In genomic region chr5:163259495-163259894, GRCh38 we compare ENCODE assay signal across 1 cellular context.
TF ChIP-seq lines count a peak whose summit lies in the region.

No MANE protein-coding gene starts in this region.

TF ChIP-seq in GM23338, 12 proteins besides CTCF, POLR2A, EP300 and RAD21 (continued from another document):
- TF ChIP-seq ZNF462 (CRISPR knock-in tag; IDR thresholded peaks at IDR 0.05) (no peak), ETS1 (IDR thresholded peaks at IDR 0.05) (no peak), EZH2phosphoT487 (IDR thresholded peaks at IDR 0.05; ENCODE audit: unreplicated experiment) (no peak), ZNF331 (CRISPR knock-in tag; IDR thresholded peaks at IDR 0.05; ENCODE audit: low read depth) (no peak), STAT1 (IDR thresholded peaks at IDR 0.05; ENCODE audit: unreplicated experiment) (no peak), POLR2AphosphoS5 (IDR thresholded peaks at IDR 0.05; ENCODE audit: low read depth) (no peak), EZH2 (IDR thresholded peaks at IDR 0.05; ENCODE audit: low read depth, unreplicated experiment) (no peak)
